Comparison of ENCODE assay signal across 9 cellular contexts in the genomic region with DNA sequence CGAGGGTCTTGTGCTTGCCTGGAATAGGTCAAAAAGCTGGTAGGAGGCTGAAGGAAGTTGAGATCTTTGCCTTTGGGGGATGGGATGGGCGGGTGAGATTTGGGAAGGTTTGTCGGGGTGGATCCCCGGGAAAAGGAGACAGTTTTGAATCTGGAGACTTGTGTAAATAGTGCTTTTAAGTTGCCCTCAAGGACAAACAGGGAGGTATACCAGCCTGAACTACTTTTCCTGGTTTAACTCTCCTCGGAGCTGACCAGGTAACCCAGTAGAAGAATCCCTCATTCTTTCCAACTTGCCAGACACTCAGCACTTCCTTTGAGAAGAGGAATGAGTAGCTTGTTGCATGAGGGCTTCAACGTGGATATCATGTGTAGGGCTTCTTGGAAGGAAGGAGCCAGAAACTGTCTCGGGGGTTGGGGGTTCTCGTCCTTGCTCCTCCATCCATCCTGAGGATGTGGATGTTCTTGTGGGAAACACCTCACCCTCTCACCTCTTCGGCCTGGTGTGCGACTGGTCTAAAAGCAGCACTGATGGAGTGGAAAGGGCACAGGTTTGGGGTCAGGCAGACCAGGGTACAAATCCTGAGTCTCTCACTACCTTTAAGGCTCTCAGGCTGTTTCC. TPM values are rescaled to one million over a fixed set of nuclear protein-coding genes. Genes with fewer than 3 reads are reported as not detected.
DNase-seq lines count a peak whose midpoint lies in the region; ATAC-seq, FAIRE-seq and TF ChIP-seq lines count a peak whose summit lies in the region.
"Had no signal": no experiment of that assay in that cellular context is flagged by ENCODE, and none has a peak within 500 bp of the region (broad histone marks: within the 10 kb centered on the region; RNA-seq: fewer than 3 reads in every experiment).

No MANE protein-coding gene starts in this region.

- H3K4me1 ChIP-seq in A549 (peaks cover 28% of the 10 kb centered on the region), HEK293 (ENCODE audit: control insufficient read depth, insufficient read depth, low read length) (peaks cover 7% of the 10 kb centered on the region; the same call in 1 of the 2 replicates), muscle layer of duodenum (ENCODE audit: control insufficient read depth in 1 of 2, insufficient read depth in 2 of 2, low read length in 2 of 2) (peaks cover 0 to 6% of the 10 kb centered on the region in 2 donors)

- peak overlapping the region; percentile 30 to 99; a peak in 4 of 6 replicates for H3K27ac ChIP-seq in A549
- no peak overlapping the region for H3K27ac ChIP-seq in HEK293 (ENCODE audit: extremely low read depth, low read depth, low read length)
- H3K27ac ChIP-seq in muscle layer of duodenum (ENCODE audit: low read length), result peak overlapping the region; percentile 24

- H3K9me3 ChIP-seq in A549 (no peaks in the 10 kb centered on the region), HEK293 (ENCODE audit: control insufficient read depth, insufficient read depth, low read depth, low read length) (no peaks in the 10 kb centered on the region), muscle layer of duodenum (ENCODE audit: control insufficient read depth in 1 of 2, low read length in 2 of 2) (no peaks in the 10 kb centered on the region)

- FAIRE-seq in A549 (lab: Jason Lieb, UNC) (no peak), HTR-8/SVneo (lab: Jason Lieb, UNC) (no peak)

- peak overlapping the region; percentile 89 for H3K4me2 ChIP-seq in A549

- H3K27me3 Mint-ChIP-seq in central memory CD8-positive, alpha-beta T cell, result peaks cover 81% of the 10 kb centered on the region

- TF ChIP-seq RAD21 in A549 (conservative IDR thresholded peaks at IDR 0.05 in 1 of 2, IDR thresholded peaks at IDR 0.05 in 1 of 2), result no peak

- no peaks in the 10 kb centered on the region for H3K27me3 ChIP-seq in muscle layer of duodenum (ENCODE audit: low read depth, low read length)

- no peak for TF ChIP-seq POLR2A in A549 (IDR thresholded peaks at IDR 0.05; ENCODE audit: low read length)

- H3K9me3 Mint-ChIP-seq in central memory CD8-positive, alpha-beta T cell, result no peaks in the 10 kb centered on the region

- H3K36me3 Mint-ChIP-seq in central memory CD8-positive, alpha-beta T cell (ENCODE audit: insufficient read depth), result no peaks in the 10 kb centered on the region

- no peak overlapping the region for H3K27ac Mint-ChIP-seq in central memory CD8-positive, alpha-beta T cell (ENCODE audit: low read depth)

- DNase-seq in A549 (ENCODE audit: low read depth in 1 of 2, low spot score in 1 of 2) (no peak), NCI-H1694 treated with DMSO at 0.1 percent for 48 hours (lab: John Stamatoyannopoulos, UW) (no peak), inferior parietal cortex (ENCODE audit: extremely low spot score) (no peak), HTR-8/SVneo (ENCODE audit: insufficient read length, low spot score) (no peak)
- DNase-seq in central memory CD8-positive, alpha-beta T cell (ENCODE audit: low spot score in 2 of 2), result no peak
- DNase-seq: NCI-H510A had no signal

- CTCF ChIA-PET in A549 (lab: Yijun Ruan, JAX), result interaction anchor here (0.6 to 1.1 kb wide), 6 partner anchors 9 to 206 kb away, joined by 3 to 4 read pairs (median 3); no protein-coding TSS in a partner anchor
- CTCF ChIA-PET in HEK293 (lab: Yijun Ruan, JAX), result interaction anchor here (0.8 to 1.4 kb wide), 2 partner anchors 18 to 74 kb away, joined by 4 read pairs; no protein-coding TSS in a partner anchor

- ATAC-seq in A549 (no peak), GM18520 (IDR thresholded peaks at IDR 0.05; ENCODE audit: unreplicated experiment) (no peak)
- ATAC-seq in central memory CD8-positive, alpha-beta T cell (replicated peaks; ENCODE audit: extremely low read depth, poor library complexity, severe bottlenecking), result no peak

- H3K4me3 ChIP-seq in A549 (peak overlapping the region; percentile 86), HEK293 (ENCODE audit: low read depth, low read length) (peak overlapping the region; percentile 58), muscle layer of duodenum (ENCODE audit: low read depth in 1 of 2, low read length in 2 of 2) (peak overlapping the region; percentile 57 to 69)

- TF ChIP-seq CTCF in A549 (IDR thresholded peaks at IDR 0.05), result no peak
- TF ChIP-seq CTCF in HEK293 (tag by site-specific recombination; IDR thresholded peaks at IDR 0.05), result no peak

- POLR2A ChIA-PET in A549 (lab: Yijun Ruan, JAX) (no interaction called here), HEK293 (lab: Yijun Ruan, JAX) (interaction anchor here (0.9 to 1.0 kb wide), 2 partner anchors 10 to 11 kb away, joined by 3 to 4 read pairs; no protein-coding TSS in a partner anchor)

- WGBS in A549 (ENCODE audit: missing lambda C conversion rate), result 49% methylated on average over 10 of the region's 10 CpGs

- H3K4me3 Mint-ChIP-seq in central memory CD8-positive, alpha-beta T cell, result peak overlapping the region; percentile 50

- no peaks in the 10 kb centered on the region; a peak in 1 of 3 replicates for H3K36me3 ChIP-seq in HEK293 (ENCODE audit: control insufficient read depth in 2 of 2, insufficient read depth in 1 of 2, low read length in 2 of 2)
- no peaks in the 10 kb centered on the region for H3K36me3 ChIP-seq in muscle layer of duodenum (ENCODE audit: control insufficient read depth in 1 of 2, insufficient read depth in 2 of 2, low read length in 2 of 2)

- TF ChIP-seq EP300 in A549 (IDR thresholded peaks at IDR 0.05), result no peak

- peaks cover 14% of the 10 kb centered on the region for H3K4me1 Mint-ChIP-seq in central memory CD8-positive, alpha-beta T cell

TF ChIP-seq in A549, 52 proteins besides CTCF, POLR2A, EP300 and RAD21:
- no peak for TF ChIP-seq MYC (IDR thresholded peaks at IDR 0.05; ENCODE audit: borderline replicate concordance, low read length)
- no peak for TF ChIP-seq NR3C1 (IDR thresholded peaks at IDR 0.05)
- TF ChIP-seq POLR2AphosphoS2 (conservative IDR thresholded peaks at IDR 0.05; ENCODE audit: low read length), result no peak
- TF ChIP-seq MAFK (IDR thresholded peaks at IDR 0.05; ENCODE audit: partially characterized antibody), result no peak

TF ChIP-seq in HEK293, 187 proteins besides CTCF, POLR2A, EP300 and RAD21:
- no peak for TF ChIP-seq ZNF302 (tag by site-specific recombination; IDR thresholded peaks at IDR 0.05; ENCODE audit: low read depth)
- peak; percentile 10; the same call in 1 of the 2 replicates for TF ChIP-seq SCRT1 (tag by site-specific recombination; IDR thresholded peaks at IDR 0.05; ENCODE audit: borderline replicate concordance)
- no peak for TF ChIP-seq ZNF175 (tag by site-specific recombination; IDR thresholded peaks at IDR 0.05)
- no peak for TF ChIP-seq ZNF660 (tag by site-specific recombination; IDR thresholded peaks at IDR 0.05)
- TF ChIP-seq ZNF830 (tag by site-specific recombination; IDR thresholded peaks at IDR 0.05; ENCODE audit: low read depth), result no peak
- no peak for TF ChIP-seq SP3 (tag by site-specific recombination; IDR thresholded peaks at IDR 0.05)
- no peak for TF ChIP-seq ZNF560 (tag by site-specific recombination; IDR thresholded peaks at IDR 0.05; ENCODE audit: borderline replicate concordance)
- TF ChIP-seq, protein P1, sequence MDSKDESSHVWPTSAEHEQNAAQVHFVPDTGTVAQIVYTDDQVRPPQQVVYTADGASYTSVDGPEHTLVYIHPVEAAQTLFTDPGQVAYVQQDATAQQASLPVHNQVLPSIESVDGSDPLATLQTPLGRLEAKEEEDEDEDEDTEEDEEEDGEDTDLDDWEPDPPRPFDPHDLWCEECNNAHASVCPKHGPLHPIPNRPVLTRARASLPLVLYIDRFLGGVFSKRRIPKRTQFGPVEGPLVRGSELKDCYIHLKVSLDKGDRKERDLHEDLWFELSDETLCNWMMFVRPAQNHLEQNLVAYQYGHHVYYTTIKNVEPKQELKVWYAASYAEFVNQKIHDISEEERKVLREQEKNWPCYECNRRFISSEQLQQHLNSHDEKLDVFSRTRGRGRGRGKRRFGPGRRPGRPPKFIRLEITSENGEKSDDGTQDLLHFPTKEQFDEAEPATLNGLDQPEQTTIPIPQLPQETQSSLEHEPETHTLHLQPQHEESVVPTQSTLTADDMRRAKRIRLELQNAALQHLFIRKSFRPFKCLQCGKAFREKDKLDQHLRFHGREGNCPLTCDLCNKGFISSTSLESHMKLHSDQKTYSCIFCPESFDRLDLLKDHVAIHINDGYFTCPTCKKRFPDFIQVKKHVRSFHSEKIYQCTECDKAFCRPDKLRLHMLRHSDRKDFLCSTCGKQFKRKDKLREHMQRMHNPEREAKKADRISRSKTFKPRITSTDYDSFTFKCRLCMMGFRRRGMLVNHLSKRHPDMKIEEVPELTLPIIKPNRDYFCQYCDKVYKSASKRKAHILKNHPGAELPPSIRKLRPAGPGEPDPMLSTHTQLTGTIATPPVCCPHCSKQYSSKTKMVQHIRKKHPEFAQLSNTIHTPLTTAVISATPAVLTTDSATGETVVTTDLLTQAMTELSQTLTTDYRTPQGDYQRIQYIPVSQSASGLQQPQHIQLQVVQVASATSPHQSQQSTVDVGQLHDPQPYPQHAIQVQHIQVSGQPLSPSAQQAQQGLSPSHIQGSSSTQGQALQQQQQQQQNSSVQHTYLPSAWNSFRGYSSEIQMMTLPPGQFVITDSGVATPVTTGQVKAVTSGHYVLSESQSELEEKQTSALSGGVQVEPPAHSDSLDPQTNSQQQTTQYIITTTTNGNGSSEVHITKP (tag by site-specific recombination; IDR thresholded peaks at IDR 0.05), result no peak
- no peak for TF ChIP-seq ZNF202 (tag by site-specific recombination; IDR thresholded peaks at IDR 0.05; ENCODE audit: borderline replicate concordance)
- TF ChIP-seq ZNF311 (tag by site-specific recombination; IDR thresholded peaks at IDR 0.05; ENCODE audit: borderline replicate concordance), result no peak
- TF ChIP-seq RBAK (tag by site-specific recombination; IDR thresholded peaks at IDR 0.05), result no peak
- TF ChIP-seq ZNF132 (tag by site-specific recombination; IDR thresholded peaks at IDR 0.05; ENCODE audit: borderline replicate concordance), result no peak
- no peak for TF ChIP-seq ZNF600 (tag by site-specific recombination; IDR thresholded peaks at IDR 0.05)
- TF ChIP-seq ZNF184 (tag by site-specific recombination; IDR thresholded peaks at IDR 0.05), result no peak
- peak; percentile 81 for TF ChIP-seq SCRT2 (tag by site-specific recombination; IDR thresholded peaks at IDR 0.05)
TF ChIP-seq in HEK293: peak in this region for 2.

RNA-seq across cellular contexts. Expression of a gene that starts 1.9 kb away (rescaled TPM):
- 22.0 and 22.6 TPM in 2 replicates for polyA plus RNA-seq in A549 (2011; rRNA removed)
- polyA plus RNA-seq in A549 (2012; cell fraction: cytosol; rRNA removed), result 53.5 and 61.9 TPM in 2 replicates
- polyA plus RNA-seq in A549 (2012; cell fraction: nucleus; rRNA removed), result 78.8 and 89.6 TPM in 2 replicates
- 31.2 to 34.9 TPM (median 31.8 TPM) in 3 replicates for polyA plus RNA-seq in A549 (2017; fragmentation: RNase III; extraction: RNeasy Plus Mini Kit Qiagen cat#74134 plus additional on column Dnase treatment)
- 23.9 and 31.1 TPM in 2 replicates for polyA minus RNA-seq in A549 (2011; rRNA and poly(A)+ RNA removed)
